ENCODE assay signal across 8 cellular contexts in genomic region chrX:118115948-118116307, GRCh38. TPM values are rescaled to one million over a fixed set of nuclear protein-coding genes. Genes with fewer than 3 reads are reported as not detected.
DNase-seq lines count a peak whose midpoint lies in the region; ATAC-seq and TF ChIP-seq lines count a peak whose summit lies in the region.

No MANE protein-coding gene starts in this region.

- H3K4me1 Mint-ChIP-seq in IgD-negative memory B cell = peaks cover 1 to 10% (median 8%) of the 10 kb centered on the region in 3 donors

- no peaks in the 10 kb centered on the region for H3K36me3 ChIP-seq in mucosa of stomach (ENCODE audit: control insufficient read depth, insufficient read depth, low read length)

- no peak for ATAC-seq in GM19467 (IDR thresholded peaks at IDR 0.05; ENCODE audit: unreplicated experiment)

- H3K27ac Mint-ChIP-seq in IgD-negative memory B cell = no peak overlapping the region

- H3K27me3 ChIP-seq in mucosa of stomach (ENCODE audit: control insufficient read depth, insufficient read depth, low read length) = no peaks in the 10 kb centered on the region

- H3K9me3 Mint-ChIP-seq in IgD-negative memory B cell = peaks cover 0 to 3% (median 2%) of the 10 kb centered on the region in 3 donors

- H3K9ac ChIP-seq in mucosa of stomach (ENCODE audit: low read length) = peak overlapping the region; percentile 39

- peaks cover 1% of the 10 kb centered on the region for H3K36me3 Mint-ChIP-seq in IgD-negative memory B cell

- H3K9me3 ChIP-seq in mucosa of stomach (ENCODE audit: control insufficient read depth, low read length) = no peaks in the 10 kb centered on the region

- TF ChIP-seq CTCF in AG10803 (conservative IDR thresholded peaks at IDR 0.05; ENCODE audit: low read length) = no peak

- DNase-seq in AG10803 (ENCODE audit: low read depth) (no peak), dermis blood vessel endothelial cell (peak; percentile 5), NCI-H1930 (lab: John Stamatoyannopoulos, UW) (no peak), ureter (ENCODE audit: low spot score) (no peak), iPS-NIHi7 (ENCODE audit: extremely low spot score) (no peak)

- peaks cover 15% of the 10 kb centered on the region for H3K27me3 Mint-ChIP-seq in IgD-negative memory B cell

- H3K4me3 Mint-ChIP-seq in IgD-negative memory B cell = peak overlapping the region; percentile 52 to 82 (median 74)

- H3K4me3 ChIP-seq in AG10803 (ENCODE audit: low read length) (peak overlapping the region; percentile 52), mucosa of stomach (ENCODE audit: low read length) (no peak overlapping the region)

- H3K4me1 ChIP-seq in mucosa of stomach (ENCODE audit: control insufficient read depth, insufficient read depth, low read length) = peaks cover 6% of the 10 kb centered on the region

RNA-seq across cellular contexts. Expression of gene KLHL13, which starts 0.7 kb away (rescaled TPM):
- not detected for polyA plus RNA-seq in IgD-negative memory B cell
- total RNA-seq in dermis blood vessel endothelial cell (1.2 and 10.4 TPM in 2 replicates), ureter (14.2 TPM)
